In the genomic region with DNA sequence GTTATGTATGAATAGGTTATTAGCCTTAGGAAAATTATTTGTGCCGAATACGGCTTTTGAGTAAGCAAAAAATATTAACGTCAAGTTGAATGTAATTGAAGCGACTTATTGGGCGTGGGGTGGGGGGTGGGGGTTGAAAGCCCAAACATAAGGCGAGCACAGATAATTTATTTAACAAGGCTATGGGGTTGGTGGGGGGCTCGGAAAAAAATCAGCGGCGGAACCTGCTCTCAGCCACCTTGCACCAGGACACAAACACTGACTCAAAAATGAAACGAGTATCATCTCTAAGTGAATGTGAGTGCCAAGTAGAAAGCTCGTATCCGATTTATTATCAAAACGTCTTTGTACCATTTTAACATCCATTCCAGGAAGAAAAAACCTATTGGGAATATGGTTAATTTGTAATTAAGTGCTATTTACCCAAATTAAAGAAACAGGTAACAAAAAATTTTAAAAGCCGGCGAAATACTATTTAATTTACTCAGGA, we compare ENCODE assay signal across 8 cellular contexts. TPM values are rescaled to one million over a fixed set of nuclear protein-coding genes. Genes with fewer than 3 reads are reported as not detected.
DNase-seq lines count a peak whose midpoint lies in the region; ATAC-seq, FAIRE-seq and TF ChIP-seq lines count a peak whose summit lies in the region.

No MANE protein-coding gene starts in this region.

- H3K27ac Mint-ChIP-seq in activated T-helper 2 cell treated with anti-CD3 and anti-CD28 coated beads, Interferon-gamma antibody, Interleukin-2, Interleukin-4, amounts not matched to agents 10 μg/mL and 5 μg/mL and 100 μg/mL, durations not matched to agents 14 hours and 24 hours and 36 hours: peak overlapping the region; percentile 95
- H3K27ac Mint-ChIP-seq in stimulated activated naive CD8-positive, alpha-beta T cell treated with anti-CD3 and anti-CD28 coated beads, Interleukin-15, amount 100 ng/mL, for 72 hours: peak overlapping the region; percentile 96 to 98

- FAIRE-seq in GM18507 (lab: Jason Lieb, UNC): peak; percentile 36

- H3K4me1 Mint-ChIP-seq in activated T-helper 2 cell treated with anti-CD3 and anti-CD28 coated beads, Interferon-gamma antibody, Interleukin-2, Interleukin-4, amounts not matched to agents 10 μg/mL and 5 μg/mL and 100 μg/mL, durations not matched to agents 14 hours and 24 hours and 36 hours (ENCODE audit: low read depth): peaks cover 11% of the 10 kb centered on the region
- peaks cover 14% of the 10 kb centered on the region for H3K4me1 Mint-ChIP-seq in stimulated activated naive CD8-positive, alpha-beta T cell treated with anti-CD3 and anti-CD28 coated beads, Interleukin-15, amount 100 ng/mL, for 72 hours

- H3K4me3 Mint-ChIP-seq in activated T-helper 2 cell treated with anti-CD3 and anti-CD28 coated beads, Interferon-gamma antibody, Interleukin-2, Interleukin-4, amounts not matched to agents 10 μg/mL and 5 μg/mL and 100 μg/mL, durations not matched to agents 14 hours and 24 hours and 36 hours (ENCODE audit: low read depth): peak overlapping the region; percentile 83
- peak overlapping the region; percentile 86 to 89 for H3K4me3 Mint-ChIP-seq in stimulated activated naive CD8-positive, alpha-beta T cell treated with anti-CD3 and anti-CD28 coated beads, Interleukin-15, amount 100 ng/mL, for 72 hours

- DNase-seq in GM18507 (ENCODE audit: extremely low spot score, insufficient read length, low read depth) (no peak), GF-D8 (lab: John Stamatoyannopoulos, UW) (no peak), NCI-H524 treated with DMSO at 0.1 percent for 48 hours (lab: John Stamatoyannopoulos, UW) (no peak)
- DNase-seq in activated T-helper 2 cell treated with anti-CD3 and anti-CD28 coated beads, Interferon-gamma antibody, Interleukin-2, Interleukin-4, amounts not matched to agents 10 μg/mL and 5 μg/mL and 100 μg/mL, durations not matched to agents 14 hours and 24 hours and 36 hours (ENCODE audit: low spot score): no peak
- no peak for DNase-seq in stimulated activated naive CD8-positive, alpha-beta T cell treated with anti-CD3 and anti-CD28 coated beads, Interleukin-15, amount 100 ng/mL, for 72 hours

- intact Hi-C loops in activated T-helper 2 cell treated with anti-CD3 and anti-CD28 coated beads, Interferon-gamma antibody, Interleukin-2, Interleukin-4, amounts not matched to agents 10 μg/mL and 5 μg/mL and 100 μg/mL, durations not matched to agents 14 hours and 24 hours and 36 hours (cut with micrococcal nuclease): loop anchor here (1.0 to 2.0 kb wide), 2 partner anchors 180 to 1033 kb away; a partner anchor contains a TSS

- no peaks in the 10 kb centered on the region for H3K27me3 Mint-ChIP-seq in activated T-helper 2 cell treated with anti-CD3 and anti-CD28 coated beads, Interferon-gamma antibody, Interleukin-2, Interleukin-4, amounts not matched to agents 10 μg/mL and 5 μg/mL and 100 μg/mL, durations not matched to agents 14 hours and 24 hours and 36 hours (ENCODE audit: low read depth)
- H3K27me3 Mint-ChIP-seq in stimulated activated naive CD8-positive, alpha-beta T cell treated with anti-CD3 and anti-CD28 coated beads, Interleukin-15, amount 100 ng/mL, for 72 hours: no peaks in the 10 kb centered on the region

- TF ChIP-seq CTCF in 22Rv1 (IDR thresholded peaks at IDR 0.05): no peak

- no peak for ATAC-seq in stimulated activated naive CD8-positive, alpha-beta T cell treated with anti-CD3 and anti-CD28 coated beads, Interleukin-15, amount 100 ng/mL, for 72 hours
- ATAC-seq in esophagus mucosa: no peak

- no peaks in the 10 kb centered on the region for H3K9me3 ChIP-seq in iPS-18c (ENCODE audit: control insufficient read depth, insufficient read depth, low read length)

- no peaks in the 10 kb centered on the region for H3K9me3 Mint-ChIP-seq in activated T-helper 2 cell treated with anti-CD3 and anti-CD28 coated beads, Interferon-gamma antibody, Interleukin-2, Interleukin-4, amounts not matched to agents 10 μg/mL and 5 μg/mL and 100 μg/mL, durations not matched to agents 14 hours and 24 hours and 36 hours
- H3K9me3 Mint-ChIP-seq in stimulated activated naive CD8-positive, alpha-beta T cell treated with anti-CD3 and anti-CD28 coated beads, Interleukin-15, amount 100 ng/mL, for 72 hours: no peaks in the 10 kb centered on the region

- H3K4me3 ChIP-seq in iPS-18c (ENCODE audit: insufficient read depth, low read depth, low read length): peak overlapping the region; percentile 80

- H3K27ac ChIP-seq in 22Rv1: peak overlapping the region; percentile 96

- no peaks in the 10 kb centered on the region for H3K36me3 Mint-ChIP-seq in activated T-helper 2 cell treated with anti-CD3 and anti-CD28 coated beads, Interferon-gamma antibody, Interleukin-2, Interleukin-4, amounts not matched to agents 10 μg/mL and 5 μg/mL and 100 μg/mL, durations not matched to agents 14 hours and 24 hours and 36 hours (ENCODE audit: low read depth)

RNA-seq across cellular contexts. Expression of a gene that starts 0.9 kb away (rescaled TPM):
- total RNA-seq in activated T-helper 2 cell treated with anti-CD3 and anti-CD28 coated beads, Interferon-gamma antibody, Interleukin-2, Interleukin-4, amounts not matched to agents 10 μg/mL and 5 μg/mL and 100 μg/mL, durations not matched to agents 14 hours and 24 hours and 36 hours: 31.9 and 32.2 TPM in 2 replicates
- total RNA-seq in esophagus mucosa: 11.2 TPM
